In the genomic region with DNA sequence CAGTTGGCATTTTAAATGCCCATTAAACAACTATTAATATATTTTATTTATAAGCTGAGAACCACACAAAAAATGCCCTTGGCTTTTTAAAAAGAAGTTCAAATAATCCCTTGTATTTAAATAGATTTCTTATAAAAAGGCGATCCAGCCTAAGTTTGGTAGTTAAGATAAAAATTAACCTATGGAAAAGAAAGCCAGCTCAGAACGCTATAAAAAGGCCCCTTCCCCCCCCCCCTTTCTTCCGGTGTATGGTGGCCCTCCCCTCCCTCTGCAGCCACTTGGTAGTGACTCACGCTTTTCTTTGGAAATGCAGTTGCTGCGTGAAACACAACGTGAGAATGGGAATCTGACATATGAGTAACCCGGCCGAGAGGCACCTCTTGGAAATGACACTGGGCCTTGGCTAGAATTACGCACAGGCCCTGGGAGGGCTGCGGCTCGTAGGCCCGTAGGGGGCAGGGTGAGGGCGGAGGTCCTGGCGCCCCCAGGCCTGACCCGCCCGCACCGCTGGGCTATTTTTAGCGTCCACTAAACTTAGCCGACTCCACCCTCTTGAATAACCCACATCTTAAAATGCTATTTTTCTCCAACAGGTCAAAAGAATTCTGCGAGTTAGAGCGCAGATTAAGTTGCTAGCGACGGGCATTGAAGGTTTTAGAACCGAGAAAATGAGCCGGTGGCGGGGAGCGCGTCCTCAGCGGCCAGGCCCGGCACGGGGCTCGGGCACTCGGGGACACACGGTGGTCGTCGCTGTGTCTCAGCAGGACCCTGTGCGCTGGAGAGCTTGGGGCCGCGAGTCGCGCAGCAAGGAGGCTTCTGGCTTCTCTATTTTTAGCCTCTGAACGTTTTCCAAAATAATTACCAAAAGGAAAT, we compare ENCODE assay signal across 8 cellular contexts.
DNase-seq lines count a peak whose midpoint lies in the region; ATAC-seq and TF ChIP-seq lines count a peak whose summit lies in the region.

No MANE protein-coding gene starts in this region.

- no peaks in the 10 kb centered on the region for H3K79me2 ChIP-seq in OCI-LY1 (ENCODE audit: insufficient read depth, low read length)

- H3K4me3 ChIP-seq in OCI-LY1 (ENCODE audit: low read depth, low read length, poor library complexity, severe bottlenecking) (peak overlapping the region; percentile 56), esophagus squamous epithelium (peak overlapping the region; percentile 22 to 68 (median 46)), muscle layer of duodenum (ENCODE audit: low read depth in 1 of 2, low read length in 2 of 2) (peak overlapping the region; percentile 56 to 66)

- peaks cover 27% of the 10 kb centered on the region for H3K4me1 ChIP-seq in OCI-LY1 (ENCODE audit: insufficient read depth, low read length, severe bottlenecking)
- peaks cover 44 to 69% (median 55%) of the 10 kb centered on the region in 3 donors for H3K4me1 ChIP-seq in esophagus squamous epithelium
- peaks cover 26 to 27% of the 10 kb centered on the region in 2 donors for H3K4me1 ChIP-seq in muscle layer of duodenum (ENCODE audit: control insufficient read depth in 1 of 2, insufficient read depth in 2 of 2, low read length in 2 of 2)

- peak overlapping the region; percentile 80 for H3K4me2 ChIP-seq in OCI-LY1 (ENCODE audit: low read length)

- peak; percentile 16 for ATAC-seq in HG03196 (IDR thresholded peaks at IDR 0.05; ENCODE audit: unreplicated experiment)

- H3K27me3 ChIP-seq in OCI-LY1 (ENCODE audit: insufficient read depth, low read length) (peaks cover 10% of the 10 kb centered on the region; the same call in 1 of the 2 replicates), esophagus squamous epithelium (no peaks in the 10 kb centered on the region), muscle layer of duodenum (ENCODE audit: low read depth, low read length) (no peaks in the 10 kb centered on the region)

- no peaks in the 10 kb centered on the region for H3F3A ChIP-seq in OCI-LY1 (ENCODE audit: insufficient read depth, low read length)

- no peak overlapping the region for H2AFZ ChIP-seq in OCI-LY1 (ENCODE audit: low read length)

- no peaks in the 10 kb centered on the region for H3K9me2 ChIP-seq in OCI-LY1 (ENCODE audit: low read depth, low read length)

- H3K27ac ChIP-seq in OCI-LY1 (ENCODE audit: low read depth, low read length, poor library complexity, severe bottlenecking) (no peak overlapping the region), esophagus squamous epithelium (peak overlapping the region; percentile 93 to 99 (median 98)), muscle layer of duodenum (ENCODE audit: low read length) (peak overlapping the region; percentile 99)

- intact Hi-C loops in esophagus squamous epithelium (cut with DNase I), result no loop called here

- H4K20me1 ChIP-seq in OCI-LY1 (ENCODE audit: insufficient read depth, low read length), result no peaks in the 10 kb centered on the region

- TF ChIP-seq POLR2A in esophagus squamous epithelium (IDR thresholded peaks at IDR 0.05), result peak in 2 of 4 donors; percentile 51 to 64

- no peak for TF ChIP-seq CTCF in OCI-LY1 (IDR thresholded peaks at IDR 0.05; ENCODE audit: low read length)
- peak in 5 of 6 experiments; percentile 11 to 33 (median 19) for TF ChIP-seq CTCF in esophagus squamous epithelium (IDR thresholded peaks at IDR 0.05)

- H3K9ac ChIP-seq in OCI-LY1 (ENCODE audit: low read length), result peak overlapping the region; percentile 37; the same call in 1 of the 2 replicates

- 1% methylated on average over 20 to 38 of the region's 42 CpGs for WGBS in esophagus squamous epithelium, 2 donors

- DNase-seq in NCI-H1436 (lab: John Stamatoyannopoulos, UW), result peak; percentile 16
- no peak for DNase-seq in NCI-H1436 treated with DMSO at 0.1 percent for 48 hours (lab: John Stamatoyannopoulos, UW)
- DNase-seq in activated T-cell treated with anti-CD3 and anti-CD28 coated beads for 48 hours (ENCODE audit: low read depth), result peak; percentile 81
- no peak for DNase-seq in esophagus squamous epithelium (lab: John Stamatoyannopoulos, UW)
- DNase-seq in stimulated activated CD8-positive, alpha-beta memory T cell treated with anti-CD3 and anti-CD28 coated beads, Interleukin-4, amount 100 ng/mL, for 48 hours, result peak; percentile 87

- H3K36me3 ChIP-seq in OCI-LY1 (ENCODE audit: insufficient read depth, low read length) (no peaks in the 10 kb centered on the region), esophagus squamous epithelium (no peaks in the 10 kb centered on the region), muscle layer of duodenum (ENCODE audit: control insufficient read depth in 1 of 2, insufficient read depth in 2 of 2, low read length in 2 of 2) (peaks cover 0 to 6% of the 10 kb centered on the region in 2 donors)

- H3K9me3 ChIP-seq in OCI-LY1 (ENCODE audit: low read length), result no peaks in the 10 kb centered on the region
- no peaks in the 10 kb centered on the region for H3K9me3 ChIP-seq in esophagus squamous epithelium
- no peaks in the 10 kb centered on the region for H3K9me3 ChIP-seq in muscle layer of duodenum (ENCODE audit: control insufficient read depth in 1 of 2, low read length in 2 of 2)

Comparison
In these comparisons a context has a peak if more than half of its experiments do, and no peak if none do; other contexts are left out.
1. DNase-seq: peak in NCI-H1436 (single experiment), activated T-cell treated with anti-CD3 and anti-CD28 coated beads for 48 hours (single experiment) and stimulated activated CD8-positive, alpha-beta memory T cell treated with anti-CD3 and anti-CD28 coated beads, Interleukin-4, amount 100 ng/mL, for 48 hours (single experiment); none in NCI-H1436 treated with DMSO at 0.1 percent for 48 hours (single experiment) and esophagus squamous epithelium (single experiment).
2. Peak in every context shown above with its lines, with median percentiles within 50 percentile points of each other: H3K4me3 ChIP-seq.